2 cellular contexts compared by ENCODE assay signal in the genomic region with DNA sequence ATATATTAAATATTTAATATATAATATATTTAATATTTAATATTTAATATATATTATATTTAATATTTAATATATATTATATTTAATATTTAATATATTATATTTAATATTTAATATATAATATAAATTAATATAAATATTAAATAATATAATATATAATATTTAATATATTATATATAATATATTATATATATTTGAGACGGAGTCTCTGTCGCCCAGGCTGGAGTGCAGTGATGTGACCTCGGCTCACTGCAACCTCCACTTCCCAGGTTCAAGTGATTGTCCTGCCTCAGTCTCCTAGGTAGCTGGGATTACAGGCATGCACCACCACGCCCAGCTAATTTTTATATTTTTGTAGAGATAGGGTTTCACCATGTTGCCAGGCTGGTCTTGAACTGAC. TPM values are rescaled to one million over a fixed set of nuclear protein-coding genes. Genes with fewer than 3 reads are reported as not detected.
"Had no signal": no experiment of that assay in that cellular context is flagged by ENCODE, and none has a peak within 500 bp of the region (broad histone marks: within the 10 kb centered on the region; RNA-seq: fewer than 3 reads in every experiment).

No MANE protein-coding gene starts in this region.

RNA-seq across cellular contexts. Expression of a gene that starts 16.7 kb away (rescaled TPM):
- total RNA-seq: G401, GM12878 had no signal

RNA-seq across cellular contexts. Expression of a gene that starts 50.4 kb away (rescaled TPM):
- total RNA-seq: G401, GM12878 had no signal
